In the genomic region with DNA sequence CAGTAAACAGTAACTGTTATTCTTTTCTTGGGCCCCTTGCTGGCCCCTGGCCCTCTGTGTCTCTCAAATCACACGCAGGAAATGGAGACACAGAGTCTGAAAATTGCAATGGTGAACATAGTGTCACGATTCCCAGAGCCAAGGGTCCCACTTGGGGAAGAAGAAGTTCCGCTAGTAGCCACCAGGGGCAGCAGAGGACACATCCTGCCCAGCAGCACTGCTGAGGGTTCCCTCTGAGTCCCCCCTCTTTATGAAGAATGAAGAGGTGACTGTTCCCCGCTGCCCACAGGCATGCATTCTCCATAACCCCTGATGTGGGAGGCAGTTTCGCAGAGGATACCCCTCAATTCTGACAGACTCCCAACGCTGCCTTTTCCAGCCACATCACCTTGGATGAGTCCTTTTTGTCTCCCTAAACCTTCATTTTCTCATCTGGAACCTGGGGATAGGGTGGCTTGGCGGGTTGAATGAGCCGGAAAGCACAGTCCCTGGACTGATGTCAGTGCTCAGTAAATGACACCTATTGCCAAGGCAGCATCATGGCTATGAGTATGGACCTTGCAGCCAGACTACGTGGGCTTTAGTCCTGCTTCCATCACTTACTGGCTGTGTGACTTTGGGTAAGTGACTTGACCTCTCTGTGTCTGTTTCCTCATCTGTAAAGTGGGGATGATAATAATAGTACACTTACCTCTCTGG, we compare ENCODE assay signal across 8 cellular contexts.
DNase-seq lines count a peak whose midpoint lies in the region; ATAC-seq and TF ChIP-seq lines count a peak whose summit lies in the region.

No MANE protein-coding gene starts in this region.

- no peak overlapping the region for H3K27ac Mint-ChIP-seq in activated CD8-positive, alpha-beta T cell treated with anti-CD3 and anti-CD28 coated beads, Interleukin-2, amount 10 ng/mL, durations not matched to agents 7 days and 5 days

- POLR2A ChIA-PET in activated CD8-positive, alpha-beta T cell treated with anti-CD3 and anti-CD28 coated beads, Interleukin-2, amount 10 ng/mL, durations not matched to agents 7 days and 5 days (lab: Charles Lee), result no interaction called here

- DNase-seq in NK-92 treated with Interleukin-12 subunit alpha and Interleukin-12 subunit beta, amount 100 ng/mL, for 24 hours (lab: John Stamatoyannopoulos, UW), result peak; percentile 4
- DNase-seq in NK-92 (lab: John Stamatoyannopoulos, UW; ENCODE audit: unreplicated experiment) (no peak), NAMALWA (ENCODE audit: low spot score) (peak; percentile 74), fibroblast of mammary gland (ENCODE audit: low read depth) (peak; percentile 33), nucleus accumbens (lab: John Stamatoyannopoulos, UW) (peak in 31 of 56 donors; percentile 8 to 71 (median 31))
- peak; percentile 63 for DNase-seq in activated CD8-positive, alpha-beta T cell treated with anti-CD3 and anti-CD28 coated beads, Interleukin-2, amount 10 ng/mL, durations not matched to agents 7 days and 5 days

- no peak overlapping the region for H3K4me3 ChIP-seq in fibroblast of mammary gland (ENCODE audit: control insufficient read depth, low read depth, low read length)

- CTCF ChIA-PET in activated CD8-positive, alpha-beta T cell treated with anti-CD3 and anti-CD28 coated beads, Interleukin-2, amount 10 ng/mL, durations not matched to agents 7 days and 5 days (lab: Charles Lee), result interaction anchor here (1.0 kb wide), 1 partner anchor 27 kb away, joined by 3 read pairs; no protein-coding TSS in a partner anchor

- ATAC-seq in activated CD8-positive, alpha-beta T cell treated with anti-CD3 and anti-CD28 coated beads, Interleukin-2, amount 10 ng/mL, durations not matched to agents 7 days and 5 days, result peak; percentile 64
- ATAC-seq in HG03378 (IDR thresholded peaks at IDR 0.05; ENCODE audit: unreplicated experiment), result no peak
- ATAC-seq in GM21390 (IDR thresholded peaks at IDR 0.05; ENCODE audit: unreplicated experiment), result no peak

- peak; percentile 90 for TF ChIP-seq CTCF in fibroblast of mammary gland (conservative IDR thresholded peaks at IDR 0.05; ENCODE audit: control insufficient read depth, insufficient read depth, low read depth, low read length)

- no peaks in the 10 kb centered on the region for H3K36me3 Mint-ChIP-seq in activated CD8-positive, alpha-beta T cell treated with anti-CD3 and anti-CD28 coated beads, Interleukin-2, amount 10 ng/mL, durations not matched to agents 7 days and 5 days (ENCODE audit: low read depth)

- H3K27me3 Mint-ChIP-seq in activated CD8-positive, alpha-beta T cell treated with anti-CD3 and anti-CD28 coated beads, Interleukin-2, amount 10 ng/mL, durations not matched to agents 7 days and 5 days (ENCODE audit: low read depth), result no peaks in the 10 kb centered on the region

- no peak overlapping the region for H3K4me3 Mint-ChIP-seq in activated CD8-positive, alpha-beta T cell treated with anti-CD3 and anti-CD28 coated beads, Interleukin-2, amount 10 ng/mL, durations not matched to agents 7 days and 5 days

- H3K4me1 Mint-ChIP-seq in activated CD8-positive, alpha-beta T cell treated with anti-CD3 and anti-CD28 coated beads, Interleukin-2, amount 10 ng/mL, durations not matched to agents 7 days and 5 days (ENCODE audit: low read depth), result no peaks in the 10 kb centered on the region

- no peaks in the 10 kb centered on the region for H3K9me3 Mint-ChIP-seq in activated CD8-positive, alpha-beta T cell treated with anti-CD3 and anti-CD28 coated beads, Interleukin-2, amount 10 ng/mL, durations not matched to agents 7 days and 5 days (ENCODE audit: insufficient read depth)
